Comparison of ENCODE assay signal across 6 cellular contexts in genomic region chr9:136438548-136438908, GRCh38. TPM values are rescaled to one million over a fixed set of nuclear protein-coding genes. Genes with fewer than 3 reads are reported as not detected.
DNase-seq lines count a peak whose midpoint lies in the region; ATAC-seq and TF ChIP-seq lines count a peak whose summit lies in the region.

No MANE protein-coding gene starts in this region.

- no peak for DNase-seq in AG04450 (ENCODE audit: low read depth, low spot score)
- DNase-seq in HCT116 (ENCODE audit: low read depth, low spot score): no peak
- peak in 1 of 4 donors; percentile 20 for DNase-seq in body of pancreas
- no peak for DNase-seq in natural killer cell treated with Interleukin-12 subunit alpha and Interleukin-12 subunit beta and Interleukin-15 and Interleukin-18, amount 100 ng/mL, for 72 hours (ENCODE audit: low spot score)
- no peak for DNase-seq in retina

- WGBS in body of pancreas, 2 donors: 5% methylated on average over 36 of the region's 36 CpGs; no CpG with 5 or more reads in 1 of the 2 donors

- TF ChIP-seq POLR2A in HCT116 (IDR thresholded peaks at IDR 0.05; ENCODE audit: borderline replicate concordance, extremely low read depth, insufficient read depth, insufficient read length) (no peak), body of pancreas (IDR thresholded peaks at IDR 0.05) (no peak)

- peaks cover 2 to 18% of the 10 kb centered on the region in 2 experiments; a peak in 3 of 4 replicates for H3K36me3 ChIP-seq in HCT116 (ENCODE audit: control insufficient read depth in 1 of 2, insufficient read depth in 2 of 2, low read length in 2 of 2)
- H3K36me3 ChIP-seq in body of pancreas (replicated peaks in 1 of 2; ENCODE audit: insufficient read depth in 1 of 2, low read depth in 2 of 2): peaks cover 0 to 11% of the 10 kb centered on the region in 2 donors

- H3K4me3 Mint-ChIP-seq in natural killer cell treated with Interleukin-12 subunit alpha and Interleukin-12 subunit beta and Interleukin-15 and Interleukin-18, amount 100 ng/mL, for 72 hours: peak overlapping the region; percentile 79

- BruUV-seq in HCT116 (replicated peaks; lab: Mats Ljungman, UMichigan): no TSS peak

- TF ChIP-seq RAD21 in HCT116 (IDR thresholded peaks at IDR 0.05; ENCODE audit: low read depth): no peak

- CTCF ChIA-PET in AG04450 (lab: Charles Lee) (no interaction called here), HCT116 (lab: Charles Lee) (no interaction called here)

- no peak overlapping the region for H3K27ac ChIP-seq in AG04450 (ENCODE audit: low read depth, low read length)
- H3K27ac ChIP-seq in HCT116 (ENCODE audit: low read depth, low read length): peak overlapping the region; percentile 88
- H3K27ac ChIP-seq in body of pancreas: peak overlapping the region in 1 of 4 donors; percentile 55

- RAD21 ChIA-PET in HCT116 (lab: Charles Lee; ENCODE audit: low non-redundant PET in 1 of 2, low total read pairs in 2 of 2, uncharacterized antibody in 2 of 2, unreplicated experiment in 2 of 2): no interaction called here

- intact Hi-C loops in HCT116 (cut with micrococcal nuclease) (no loop called here), body of pancreas (cut with DNase I) (no loop called here)

- no peaks in the 10 kb centered on the region for H4K20me1 ChIP-seq in HCT116 (ENCODE audit: insufficient read depth)

- H3K4me3 ChIP-seq in AG04450 (ENCODE audit: low read depth, low read length): peak overlapping the region; percentile 69
- peak overlapping the region; percentile 63 to 81 for H3K4me3 ChIP-seq in HCT116 (replicated peaks in 1 of 2; ENCODE audit: low read depth in 1 of 2, low read length in 2 of 2)
- H3K4me3 ChIP-seq in body of pancreas: peak overlapping the region; percentile 88 to 96

- no peaks in the 10 kb centered on the region for H3K27me3 ChIP-seq in AG04450 (ENCODE audit: control insufficient read depth, insufficient read depth, low read length)
- no peaks in the 10 kb centered on the region for H3K27me3 ChIP-seq in HCT116 (ENCODE audit: insufficient read depth, low read length)
- H3K27me3 ChIP-seq in body of pancreas: no peaks in the 10 kb centered on the region

- H3K27me3 Mint-ChIP-seq in natural killer cell treated with Interleukin-12 subunit alpha and Interleukin-12 subunit beta and Interleukin-15 and Interleukin-18, amount 100 ng/mL, for 72 hours: no peaks in the 10 kb centered on the region

- TF ChIP-seq CTCF in AG04450 (IDR thresholded peaks at IDR 0.05; ENCODE audit: low read depth, low read length): no peak
- TF ChIP-seq CTCF in HCT116 (IDR thresholded peaks at IDR 0.05 in 2 of 3, conservative IDR thresholded peaks at IDR 0.05 in 1 of 3; ENCODE audit: borderline replicate concordance in 1 of 3, insufficient read depth in 1 of 3, low read depth in 2 of 3, low read length in 2 of 3): no peak
- TF ChIP-seq CTCF in body of pancreas (IDR thresholded peaks at IDR 0.05): no peak

- H3K9me2 ChIP-seq in HCT116 (ENCODE audit: insufficient read depth): no peaks in the 10 kb centered on the region

- POLR2A ChIA-PET in AG04450 (lab: Yijun Ruan, JAX): interaction anchor here (0.6 kb wide), 1 partner anchor 84 kb away, joined by 3 read pairs; no protein-coding TSS in a partner anchor
- POLR2A ChIA-PET in HCT116 (lab: Charles Lee): no interaction called here

- ATAC-seq in HCT116 (no peak), body of pancreas (peak; percentile 4), HG03442 (IDR thresholded peaks at IDR 0.05; ENCODE audit: unreplicated experiment) (no peak)
- peak in 1 of 2 donors; percentile 6 for ATAC-seq in natural killer cell treated with Interleukin-12 subunit alpha and Interleukin-12 subunit beta and Interleukin-15 and Interleukin-18, amount 100 ng/mL, for 72 hours

- H3K36me3 Mint-ChIP-seq in natural killer cell treated with Interleukin-12 subunit alpha and Interleukin-12 subunit beta and Interleukin-15 and Interleukin-18, amount 100 ng/mL, for 72 hours: peaks cover 6% of the 10 kb centered on the region

- H3K4me1 ChIP-seq in HCT116 (ENCODE audit: control insufficient read depth in 1 of 2, insufficient read depth in 2 of 2, low read length in 2 of 2): peaks cover 8 to 22% of the 10 kb centered on the region in 2 experiments
- peaks cover 32% of the 10 kb centered on the region for H3K4me1 ChIP-seq in body of pancreas

- H3K9me3 Mint-ChIP-seq in natural killer cell treated with Interleukin-12 subunit alpha and Interleukin-12 subunit beta and Interleukin-15 and Interleukin-18, amount 100 ng/mL, for 72 hours: no peaks in the 10 kb centered on the region

- H2AFZ ChIP-seq in HCT116 (ENCODE audit: low read depth, low read length, poor library complexity, severe bottlenecking): no peak overlapping the region

- peak overlapping the region; percentile 87 for H3K9ac ChIP-seq in HCT116 (ENCODE audit: low read length)

- H3K9me3 ChIP-seq in AG04450 (ENCODE audit: control insufficient read depth, insufficient read depth, low read length) (peaks cover 5% of the 10 kb centered on the region; the same call in 1 of the 2 replicates), HCT116 (ENCODE audit: control insufficient read depth in 1 of 2, insufficient read depth in 1 of 2, low read depth in 1 of 2, low read length in 2 of 2) (no peaks in the 10 kb centered on the region), body of pancreas (no peaks in the 10 kb centered on the region)

- H3K4me2 ChIP-seq in HCT116 (ENCODE audit: low read length): peak overlapping the region; percentile 91

- no peak overlapping the region for H3K27ac Mint-ChIP-seq in natural killer cell treated with Interleukin-12 subunit alpha and Interleukin-12 subunit beta and Interleukin-15 and Interleukin-18, amount 100 ng/mL, for 72 hours

- H3K79me2 ChIP-seq in HCT116 (ENCODE audit: insufficient read depth, low read length): peaks cover 56% of the 10 kb centered on the region

- H3K4me1 Mint-ChIP-seq in natural killer cell treated with Interleukin-12 subunit alpha and Interleukin-12 subunit beta and Interleukin-15 and Interleukin-18, amount 100 ng/mL, for 72 hours (ENCODE audit: low read depth in 2 of 2): peaks cover 11 to 18% of the 10 kb centered on the region in 2 donors

TF ChIP-seq in HCT116, 20 proteins besides CTCF, POLR2A, EP300 and RAD21:
- no peak for TF ChIP-seq JUND (IDR thresholded peaks at IDR 0.05)
TF ChIP-seq in HCT116: peak in this region for 0.

RNA-seq across cellular contexts. Expression of gene INPP5E, which starts 1.1 kb away (rescaled TPM):
- 4.3 and 5.2 TPM in 2 replicates for polyA plus RNA-seq in AG04450 (2011; rRNA removed)
- 4.0 and 4.9 TPM in 2 replicates for polyA minus RNA-seq in AG04450 (2011; rRNA and poly(A)+ RNA removed)
- 23.8 TPM for total RNA-seq in HCT116 (2021; ENCODE audit: unreplicated experiment)
- polyA plus RNA-seq in HCT116 (2012): 14.6 and 16.0 TPM in 2 replicates
- total RNA-seq in body of pancreas: 10 to 100 TPM in 1 of 2 donors, 1 to 10 TPM in 1; 8.8 to 25.4 TPM
- 10 to 100 TPM; 10.4 to 18.1 TPM for total RNA-seq in natural killer cell treated with Interleukin-12 subunit alpha and Interleukin-12 subunit beta and Interleukin-15 and Interleukin-18, amount 100 ng/mL, for 72 hours

RNA-seq across cellular contexts. Expression of gene PMPCA, which starts 28.1 kb away (rescaled TPM):
- 53.8 and 65.8 TPM in 2 replicates for polyA plus RNA-seq in AG04450 (2011; rRNA removed)
- polyA minus RNA-seq in AG04450 (2011; rRNA and poly(A)+ RNA removed): 33.4 and 33.7 TPM in 2 replicates
- total RNA-seq in HCT116 (2021; ENCODE audit: unreplicated experiment) (116 TPM), body of pancreas (10 to 100 TPM; 23.6 to 25.1 TPM)
- polyA plus RNA-seq in HCT116 (2012): 77.1 and 86.2 TPM in 2 replicates
- 100 to 1,000 TPM in 1 of 2 donors, 10 to 100 TPM in 1; 66.2 to 107 TPM for total RNA-seq in natural killer cell treated with Interleukin-12 subunit alpha and Interleukin-12 subunit beta and Interleukin-15 and Interleukin-18, amount 100 ng/mL, for 72 hours

RNA-seq across cellular contexts. Expression of gene ENTR1, which starts 28.1 kb away (rescaled TPM):
- polyA plus RNA-seq in AG04450 (2011; rRNA removed): 31.5 and 33.8 TPM in 2 replicates
- 15.0 and 21.7 TPM in 2 replicates for polyA minus RNA-seq in AG04450 (2011; rRNA and poly(A)+ RNA removed)
- total RNA-seq in HCT116 (2021; ENCODE audit: unreplicated experiment): 119 TPM
- 68.1 and 86.5 TPM in 2 replicates for polyA plus RNA-seq in HCT116 (2012)
- 10 to 100 TPM; 20.2 to 71.5 TPM for total RNA-seq in body of pancreas
- total RNA-seq in natural killer cell treated with Interleukin-12 subunit alpha and Interleukin-12 subunit beta and Interleukin-15 and Interleukin-18, amount 100 ng/mL, for 72 hours: 10 to 100 TPM; 24.1 to 86.6 TPM

RNA-seq across cellular contexts. Expression of gene SNAPC4, which starts 38.6 kb away (rescaled TPM):
- polyA plus RNA-seq in AG04450 (2011; rRNA removed): 2.2 and 2.4 TPM in 2 replicates
- 3.4 and 5.4 TPM in 2 replicates for polyA minus RNA-seq in AG04450 (2011; rRNA and poly(A)+ RNA removed)
- total RNA-seq in HCT116 (2021; ENCODE audit: unreplicated experiment): 20.4 TPM
- 9.5 and 10.5 TPM in 2 replicates for polyA plus RNA-seq in HCT116 (2012)
- total RNA-seq in body of pancreas: 10 to 100 TPM in 1 of 2 donors, 1 to 10 TPM in 1; 8.8 to 19.1 TPM
- total RNA-seq in natural killer cell treated with Interleukin-12 subunit alpha and Interleukin-12 subunit beta and Interleukin-15 and Interleukin-18, amount 100 ng/mL, for 72 hours: 10 to 100 TPM; 11.3 to 48.5 TPM

RNA-seq across cellular contexts. Expression of gene SEC16A, which starts 44.3 kb away (rescaled TPM):
- polyA plus RNA-seq in AG04450 (2011; rRNA removed): 23.2 and 30.7 TPM in 2 replicates
- polyA minus RNA-seq in AG04450 (2011; rRNA and poly(A)+ RNA removed): 34.9 and 45.8 TPM in 2 replicates
- total RNA-seq in HCT116 (2021; ENCODE audit: unreplicated experiment) (49.8 TPM), body of pancreas (10 to 100 TPM; 35.3 to 75.8 TPM)
- polyA plus RNA-seq in HCT116 (2012): 35.5 and 36.4 TPM in 2 replicates
- total RNA-seq in natural killer cell treated with Interleukin-12 subunit alpha and Interleukin-12 subunit beta and Interleukin-15 and Interleukin-18, amount 100 ng/mL, for 72 hours: 100 to 1,000 TPM; 104 to 121 TPM
